19 cellular contexts compared by ENCODE assay signal in the genomic region with DNA sequence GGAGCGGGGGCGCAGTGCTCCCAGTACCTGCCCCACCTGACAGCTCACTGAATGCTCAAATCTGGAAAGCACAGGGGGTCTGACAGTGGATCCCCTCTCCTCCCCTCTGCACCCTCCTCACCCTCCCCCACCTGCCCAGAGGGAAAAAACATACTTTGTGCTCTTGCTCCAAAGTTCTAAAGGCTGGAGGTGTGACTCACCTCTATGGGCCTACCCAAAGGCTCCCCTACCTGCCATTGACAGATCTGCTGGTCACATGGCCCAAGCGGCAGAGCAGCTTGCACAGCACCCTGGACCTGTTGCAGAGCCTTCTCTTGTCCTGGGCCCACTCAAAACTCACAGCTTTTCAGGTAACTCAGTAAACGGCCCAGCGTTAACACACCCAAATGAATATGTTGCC. TPM values are rescaled to one million over a fixed set of nuclear protein-coding genes. Genes with fewer than 3 reads are reported as not detected.
DNase-seq lines count a peak whose midpoint lies in the region; ATAC-seq, FAIRE-seq and TF ChIP-seq lines count a peak whose summit lies in the region.
"Had no signal": no experiment of that assay in that cellular context is flagged by ENCODE, and none has a peak within 500 bp of the region (broad histone marks: within the 10 kb centered on the region; RNA-seq: fewer than 3 reads in every experiment).

No MANE protein-coding gene starts in this region.

- H3K27me3 ChIP-seq in small intestine (ENCODE audit: control insufficient read depth in 2 of 2, insufficient read depth in 2 of 2, low read length in 2 of 2): no peaks in the 10 kb centered on the region
- H3K27me3 ChIP-seq: cardiac muscle cell, esophagus squamous epithelium, tibial artery had no signal

- CTCF ChIA-PET in activated CD8-positive, alpha-beta memory T cell treated with anti-CD3 and anti-CD28 coated beads, Interleukin-2, amount 10 ng/mL, durations not matched to agents 7 days and 5 days (lab: Charles Lee): no interaction called here
- CTCF ChIA-PET in WTC11 (lab: Charles Lee): no interaction called here

- no peaks in the 10 kb centered on the region for H3K27me3 Mint-ChIP-seq in activated CD8-positive, alpha-beta memory T cell treated with anti-CD3 and anti-CD28 coated beads, Interleukin-2, amount 10 ng/mL, durations not matched to agents 7 days and 5 days
- H3K27me3 Mint-ChIP-seq in WTC11 (ENCODE audit: low read depth): no peaks in the 10 kb centered on the region

- 67 to 82% (median 75%) methylated on average over 5 of the region's 5 CpGs for WGBS in small intestine, 3 donors

- POLR2A ChIA-PET in WTC11 (lab: Charles Lee): no interaction called here

- no peaks in the 10 kb centered on the region for H3K4me1 ChIP-seq in small intestine (ENCODE audit: control insufficient read depth in 2 of 2, insufficient read depth in 1 of 2, low read depth in 1 of 2, low read length in 1 of 2)
- H3K4me1 ChIP-seq: psoas muscle, tibial artery had no signal

- peaks cover 15% of the 10 kb centered on the region for H3K4me1 Mint-ChIP-seq in activated CD8-positive, alpha-beta memory T cell treated with anti-CD3 and anti-CD28 coated beads, Interleukin-2, amount 10 ng/mL, durations not matched to agents 7 days and 5 days
- peaks cover 17% of the 10 kb centered on the region for H3K4me1 Mint-ChIP-seq in WTC11

- no peak overlapping the region for H3K4me3 Mint-ChIP-seq in activated CD8-positive, alpha-beta memory T cell treated with anti-CD3 and anti-CD28 coated beads, Interleukin-2, amount 10 ng/mL, durations not matched to agents 7 days and 5 days
- no peak overlapping the region for H3K4me3 Mint-ChIP-seq in WTC11
- H3K4me3 Mint-ChIP-seq: activated T-cell treated with anti-CD3 and anti-CD28 coated beads, Interleukin-2, amount 50 U/mL, for 4 hours had no signal

- peaks cover 2% of the 10 kb centered on the region for H3K9me3 Mint-ChIP-seq in activated CD8-positive, alpha-beta memory T cell treated with anti-CD3 and anti-CD28 coated beads, Interleukin-2, amount 10 ng/mL, durations not matched to agents 7 days and 5 days (ENCODE audit: low read depth)
- H3K9me3 Mint-ChIP-seq in WTC11: peaks cover 8% of the 10 kb centered on the region

- H3K36me3 Mint-ChIP-seq in activated CD8-positive, alpha-beta memory T cell treated with anti-CD3 and anti-CD28 coated beads, Interleukin-2, amount 10 ng/mL, durations not matched to agents 7 days and 5 days: peaks cover 12% of the 10 kb centered on the region
- H3K36me3 Mint-ChIP-seq in WTC11: peaks cover 8% of the 10 kb centered on the region

- H3K27ac ChIP-seq in small intestine (ENCODE audit: low read depth in 1 of 2, low read length in 1 of 2): no peak overlapping the region
- H3K27ac ChIP-seq: cardiac muscle cell, esophagus squamous epithelium, psoas muscle, tibial artery had no signal

- TF ChIP-seq CTCF in WTC11 (IDR thresholded peaks at IDR 0.05): no peak

- H3K27ac Mint-ChIP-seq in activated CD8-positive, alpha-beta memory T cell treated with anti-CD3 and anti-CD28 coated beads, Interleukin-2, amount 10 ng/mL, durations not matched to agents 7 days and 5 days: peak overlapping the region; percentile 70
- no peak overlapping the region for H3K27ac Mint-ChIP-seq in WTC11

- no peak for ATAC-seq in activated CD8-positive, alpha-beta memory T cell treated with anti-CD3 and anti-CD28 coated beads, Interleukin-2, amount 10 ng/mL, durations not matched to agents 7 days and 5 days
- ATAC-seq in WTC11: peak; percentile 35
- no peak for ATAC-seq in HG03378 (IDR thresholded peaks at IDR 0.05; ENCODE audit: unreplicated experiment)

- H3K36me3 ChIP-seq in small intestine (ENCODE audit: control insufficient read depth in 2 of 2, insufficient read depth in 2 of 2, low read length in 2 of 2): no peaks in the 10 kb centered on the region
- H3K36me3 ChIP-seq: cardiac muscle cell had no signal

- H3K4me3 ChIP-seq in small intestine (ENCODE audit: low read depth in 1 of 2, low read length in 2 of 2): no peak overlapping the region
- H3K4me3 ChIP-seq: cardiac muscle cell, esophagus squamous epithelium, psoas muscle, tibial artery had no signal

- no peak for DNase-seq in activated CD8-positive, alpha-beta memory T cell treated with anti-CD3 and anti-CD28 coated beads, Interleukin-2, amount 10 ng/mL, durations not matched to agents 7 days and 5 days
- no peak for DNase-seq in activated CD8-positive, alpha-beta memory T cell treated with anti-CD3 and anti-CD28 coated beads for 24 hours
- DNase-seq in WTC11 (ENCODE audit: low spot score): no peak
- DNase-seq in islet precursor cell: peak; percentile 76
- DNase-seq in small intestine: peak; percentile 47
- no peak for DNase-seq in HT-29 (ENCODE audit: low spot score)
- no peak for DNase-seq in NCI-H510A (lab: John Stamatoyannopoulos, UW)
- DNase-seq: activated CD4-positive, alpha-beta T cell treated with anti-CD3 and anti-CD28 coated beads, Interleukin-2, amount 50 U/mL, for 4 hours; activated T-cell treated with anti-CD3 and anti-CD28 coated beads, Interleukin-2, amount 50 U/mL, for 4 hours; esophagus squamous epithelium; IMR-90; NCI-H2029 treated with DMSO at 0.1 percent for 48 hours; NCI-H446; psoas muscle; T-helper 1 cell; tibial artery had no signal

- FAIRE-seq in small intestine (lab: Jason Lieb, UNC): no peak
- FAIRE-seq: A204.1 had no signal

- no peaks in the 10 kb centered on the region for H3K9me3 ChIP-seq in small intestine (ENCODE audit: control insufficient read depth, low read depth)
- H3K9me3 ChIP-seq: esophagus squamous epithelium had no signal

TF ChIP-seq in WTC11, 78 proteins besides CTCF, POLR2A, EP300 and RAD21:
- TF ChIP-seq, protein P1, sequence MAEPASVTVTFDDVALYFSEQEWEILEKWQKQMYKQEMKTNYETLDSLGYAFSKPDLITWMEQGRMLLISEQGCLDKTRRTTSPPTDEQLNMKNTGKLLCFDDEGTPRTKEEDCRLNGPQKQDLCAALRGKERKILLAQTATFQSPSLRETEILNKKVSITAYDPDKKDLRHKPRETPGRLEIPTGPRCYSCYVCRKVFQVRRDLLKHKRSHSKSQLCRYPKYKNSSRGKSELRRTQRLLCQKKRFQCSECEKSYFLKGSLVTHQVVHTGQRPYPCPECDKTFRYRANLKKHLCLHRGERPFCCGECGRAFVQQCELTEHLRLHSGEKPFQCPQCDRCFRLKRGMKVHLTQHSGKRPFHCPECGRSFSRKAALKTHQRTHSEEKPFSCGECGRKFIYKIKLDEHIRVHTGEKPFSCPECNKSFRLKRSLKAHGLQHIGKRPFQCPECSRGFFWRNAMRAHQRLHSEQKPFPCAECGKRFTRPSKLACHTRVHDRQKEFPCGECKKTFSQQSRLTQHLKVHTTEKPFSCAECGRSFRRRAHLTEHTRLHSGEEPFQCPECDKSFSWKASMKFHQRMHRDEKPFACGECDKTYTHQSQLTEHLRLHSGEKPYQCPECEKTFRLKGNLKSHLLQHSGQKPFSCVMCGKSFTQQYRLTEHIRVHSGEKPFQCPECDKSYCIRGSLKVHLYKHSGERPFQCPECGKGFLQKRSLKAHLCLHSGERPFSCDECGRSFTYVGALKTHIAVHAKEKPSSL (CRISPR knock-in tag; conservative IDR thresholded peaks at IDR 0.05): no peak
- TF ChIP-seq, protein P2, sequence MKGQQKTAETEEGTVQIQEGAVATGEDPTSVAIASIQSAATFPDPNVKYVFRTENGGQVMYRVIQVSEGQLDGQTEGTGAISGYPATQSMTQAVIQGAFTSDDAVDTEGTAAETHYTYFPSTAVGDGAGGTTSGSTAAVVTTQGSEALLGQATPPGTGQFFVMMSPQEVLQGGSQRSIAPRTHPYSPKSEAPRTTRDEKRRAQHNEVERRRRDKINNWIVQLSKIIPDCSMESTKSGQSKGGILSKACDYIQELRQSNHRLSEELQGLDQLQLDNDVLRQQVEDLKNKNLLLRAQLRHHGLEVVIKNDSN (CRISPR knock-in tag; IDR thresholded peaks at IDR 0.05): peak; percentile 40; the same call in 1 of the 2 replicates
TF ChIP-seq in WTC11: peak in this region for 1.

RNA-seq across cellular contexts. Expression of a gene that starts 55.7 kb away (rescaled TPM):
- 10 to 100 TPM; 52.0 to 66.7 TPM for total RNA-seq in activated CD8-positive, alpha-beta memory T cell treated with anti-CD3 and anti-CD28 coated beads, Interleukin-2, amount 10 ng/mL, durations not matched to agents 7 days and 5 days
- total RNA-seq in WTC11 (2021): 72.4 to 82.8 TPM (median 73.4 TPM) in 3 replicates
- 10 to 100 TPM; 18.1 to 29.0 (median 25.0) TPM for polyA plus RNA-seq in small intestine
- total RNA-seq in HT-29 (2014; rRNA removed; shearing (Covaris generic)): 38.5 and 41.3 TPM in 2 replicates

Comparison
In these comparisons a context has a peak if more than half of its experiments do, and no peak if none do; other contexts are left out.
1. DNase-seq: peak in islet precursor cell (single experiment) and small intestine (single experiment); none in activated CD8-positive, alpha-beta memory T cell treated with anti-CD3 and anti-CD28 coated beads, Interleukin-2, amount 10 ng/mL, durations not matched to agents 7 days and 5 days (single experiment), activated CD8-positive, alpha-beta memory T cell treated with anti-CD3 and anti-CD28 coated beads for 24 hours (single experiment), WTC11 (single experiment), HT-29 (single experiment) and NCI-H510A (single experiment).